In the genomic region with DNA sequence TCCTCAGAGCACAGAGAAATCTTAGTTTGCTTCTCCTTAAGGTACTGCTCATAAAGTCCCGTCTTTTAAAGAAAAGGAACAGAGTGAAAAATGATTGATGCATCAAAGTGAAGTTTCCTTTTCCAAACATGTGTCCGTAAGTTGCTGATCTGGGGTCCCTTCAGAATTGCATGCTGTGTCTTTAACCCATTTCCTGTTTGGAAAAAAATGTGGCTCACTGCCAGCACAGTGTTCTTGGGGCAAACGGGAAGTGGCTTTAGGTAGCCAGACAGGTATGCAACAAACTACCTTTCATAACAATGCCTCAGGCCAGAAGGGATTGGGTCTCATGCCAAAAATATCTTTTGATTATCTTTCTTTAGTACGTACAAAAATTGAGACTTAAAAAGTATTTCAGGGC, we compare ENCODE assay signal across 12 cellular contexts. TPM values are rescaled to one million over a fixed set of nuclear protein-coding genes. Genes with fewer than 3 reads are reported as not detected.
DNase-seq lines count a peak whose midpoint lies in the region; ATAC-seq and TF ChIP-seq lines count a peak whose summit lies in the region.
"Had no signal": no experiment of that assay in that cellular context is flagged by ENCODE, and none has a peak within 500 bp of the region (broad histone marks: within the 10 kb centered on the region; RNA-seq: fewer than 3 reads in every experiment).

No MANE protein-coding gene starts in this region.

- ATAC-seq in HG02798 (IDR thresholded peaks at IDR 0.05; ENCODE audit: poor library complexity, unreplicated experiment) (no peak), GM21786 (IDR thresholded peaks at IDR 0.05; ENCODE audit: unreplicated experiment) (no peak)

- peaks cover 61% of the 10 kb centered on the region for H3K4me1 Mint-ChIP-seq in osteocyte (ENCODE audit: unreplicated experiment)
- H3K4me1 Mint-ChIP-seq: IgD-negative memory B cell had no signal

- H3K4me3 Mint-ChIP-seq in osteocyte (ENCODE audit: unreplicated experiment), result no peak overlapping the region
- H3K4me3 Mint-ChIP-seq: IgD-negative memory B cell had no signal

- peaks cover 7% of the 10 kb centered on the region for H3K36me3 Mint-ChIP-seq in osteocyte (ENCODE audit: unreplicated experiment)
- H3K36me3 Mint-ChIP-seq: IgD-negative memory B cell had no signal

- TF ChIP-seq CTCF in choroid plexus epithelial cell (conservative IDR thresholded peaks at IDR 0.05; ENCODE audit: low read depth, low read length) (no peak), osteocyte (IDR thresholded peaks at IDR 0.05) (no peak)

- H3K4me3 ChIP-seq in choroid plexus epithelial cell (ENCODE audit: low read depth, low read length) (no peak overlapping the region), MG63 (no peak overlapping the region)
- H3K4me3 ChIP-seq: lower lobe of right lung, sigmoid colon had no signal

- DNase-seq in NCI-H1105 treated with DMSO at 0.1 percent for 48 hours (lab: John Stamatoyannopoulos, UW) (peak; percentile 5), NCI-H1105 (lab: John Stamatoyannopoulos, UW) (no peak), NCI-H2029 (lab: John Stamatoyannopoulos, UW) (peak; percentile 41), choroid plexus epithelial cell (ENCODE audit: low read depth) (peak; percentile 39), osteocyte (ENCODE audit: extremely low spot score, unreplicated experiment) (no peak), MG63 (no peak)
- DNase-seq: activated naive CD4-positive, alpha-beta T cell treated with Interleukin-2 at 50 U/mL for 16 hours; lower lobe of right lung; sigmoid colon had no signal

- peak overlapping the region; percentile 93 for H3K27ac Mint-ChIP-seq in osteocyte (ENCODE audit: unreplicated experiment)
- H3K27ac Mint-ChIP-seq: IgD-negative memory B cell had no signal

- peaks cover 3% of the 10 kb centered on the region for H3K9me3 ChIP-seq in MG63
- H3K9me3 ChIP-seq: lower lobe of right lung, sigmoid colon had no signal

- H3K27me3 Mint-ChIP-seq in osteocyte (ENCODE audit: unreplicated experiment), result no peaks in the 10 kb centered on the region

- peaks cover 16% of the 10 kb centered on the region for H3K9me3 Mint-ChIP-seq in osteocyte (ENCODE audit: unreplicated experiment)

- no peaks in the 10 kb centered on the region for H3K27me3 ChIP-seq in MG63
- H3K27me3 ChIP-seq: sigmoid colon had no signal

- no peaks in the 10 kb centered on the region for H3K36me3 ChIP-seq in MG63
- H3K36me3 ChIP-seq: lower lobe of right lung, sigmoid colon had no signal

RNA-seq across cellular contexts. Expression of gene TFAM, which starts 50.9 kb away (rescaled TPM):
- total RNA-seq in osteocyte, result 19.6 and 22.3 TPM in 2 replicates
- total RNA-seq in MG63 (2014; rRNA removed; shearing (Covaris generic); ENCODE audit: low replicate concordance), result 27.1 and 35.8 TPM in 2 replicates

Comparison
In these comparisons a context has a peak if more than half of its experiments do, and no peak if none do; other contexts are left out.
1. DNase-seq: peak in NCI-H1105 treated with DMSO at 0.1 percent for 48 hours (single experiment), NCI-H2029 (single experiment) and choroid plexus epithelial cell (single experiment); none in NCI-H1105 (single experiment), osteocyte (single experiment) and MG63 (single experiment).